Comparison of ENCODE assay signal across 11 cellular contexts in genomic region chrX:154613586-154613985, GRCh38. TPM values are rescaled to one million over a fixed set of nuclear protein-coding genes. Genes with fewer than 3 reads are reported as not detected.
"Had no signal": no experiment of that assay in that cellular context is flagged by ENCODE, and none has a peak within 500 bp of the region (broad histone marks: within the 10 kb centered on the region; RNA-seq: fewer than 3 reads in every experiment).

No MANE protein-coding gene starts in this region.

RNA-seq across cellular contexts. Expression of gene CTAG1B, which starts 5.5 kb away (rescaled TPM):
- total RNA-seq: activated CD4-positive, alpha-beta T cell treated with anti-CD3 and anti-CD28 coated beads for 36 hours; activated CD4-positive, alpha-beta T cell treated with anti-CD3 and anti-CD28 coated beads, Interleukin-2, amount 10 ng/mL, durations not matched to agents 7 days and 5 days; activated CD8-positive, alpha-beta T cell treated with anti-CD3 and anti-CD28 coated beads, Interleukin-2, amount 10 ng/mL, durations not matched to agents 7 days and 5 days; activated naive CD8-positive, alpha-beta T cell treated with anti-CD3 and anti-CD28 coated beads, Interleukin-2, amount 10 ng/mL, durations not matched to agents 7 days and 5 days; activated T-helper 2 cell treated with anti-CD3 and anti-CD28 coated beads, Interferon-gamma antibody, Interleukin-2, Interleukin-4, amounts not matched to agents 10 μg/mL and 5 μg/mL and 100 μg/mL, durations not matched to agents 14 hours and 24 hours and 36 hours; ascending aorta; cardiac muscle cell; MCF 10A; Right ventricle myocardium superior; T-helper 1 cell treated with Interleukin-12 subunit alpha and Interleukin-12 subunit beta and Interleukin-4 antibody, amounts not matched to agents 30 ng/mL and 1 ng/mL, for 36 hours; T-helper 2 cell treated with Interferon-gamma antibody and Interleukin-4, amounts not matched to agents 100 ng/mL and 5 ng/mL, for 36 hours had no signal
- polyA plus RNA-seq: cardiac muscle cell had no signal

RNA-seq across cellular contexts. Expression of gene CTAG1A, which starts 28.7 kb away (rescaled TPM):
- total RNA-seq: activated CD4-positive, alpha-beta T cell treated with anti-CD3 and anti-CD28 coated beads for 36 hours; activated CD4-positive, alpha-beta T cell treated with anti-CD3 and anti-CD28 coated beads, Interleukin-2, amount 10 ng/mL, durations not matched to agents 7 days and 5 days; activated CD8-positive, alpha-beta T cell treated with anti-CD3 and anti-CD28 coated beads, Interleukin-2, amount 10 ng/mL, durations not matched to agents 7 days and 5 days; activated naive CD8-positive, alpha-beta T cell treated with anti-CD3 and anti-CD28 coated beads, Interleukin-2, amount 10 ng/mL, durations not matched to agents 7 days and 5 days; activated T-helper 2 cell treated with anti-CD3 and anti-CD28 coated beads, Interferon-gamma antibody, Interleukin-2, Interleukin-4, amounts not matched to agents 10 μg/mL and 5 μg/mL and 100 μg/mL, durations not matched to agents 14 hours and 24 hours and 36 hours; ascending aorta; cardiac muscle cell; MCF 10A; Right ventricle myocardium superior; T-helper 1 cell treated with Interleukin-12 subunit alpha and Interleukin-12 subunit beta and Interleukin-4 antibody, amounts not matched to agents 30 ng/mL and 1 ng/mL, for 36 hours; T-helper 2 cell treated with Interferon-gamma antibody and Interleukin-4, amounts not matched to agents 100 ng/mL and 5 ng/mL, for 36 hours had no signal
- polyA plus RNA-seq: cardiac muscle cell had no signal

RNA-seq across cellular contexts. Expression of gene CTAG2, which starts 39.8 kb away (rescaled TPM):
- total RNA-seq: activated CD4-positive, alpha-beta T cell treated with anti-CD3 and anti-CD28 coated beads for 36 hours; activated CD4-positive, alpha-beta T cell treated with anti-CD3 and anti-CD28 coated beads, Interleukin-2, amount 10 ng/mL, durations not matched to agents 7 days and 5 days; activated CD8-positive, alpha-beta T cell treated with anti-CD3 and anti-CD28 coated beads, Interleukin-2, amount 10 ng/mL, durations not matched to agents 7 days and 5 days; activated T-helper 2 cell treated with anti-CD3 and anti-CD28 coated beads, Interferon-gamma antibody, Interleukin-2, Interleukin-4, amounts not matched to agents 10 μg/mL and 5 μg/mL and 100 μg/mL, durations not matched to agents 14 hours and 24 hours and 36 hours; ascending aorta; cardiac muscle cell; MCF 10A; Right ventricle myocardium superior; T-helper 1 cell treated with Interleukin-12 subunit alpha and Interleukin-12 subunit beta and Interleukin-4 antibody, amounts not matched to agents 30 ng/mL and 1 ng/mL, for 36 hours; T-helper 2 cell treated with Interferon-gamma antibody and Interleukin-4, amounts not matched to agents 100 ng/mL and 5 ng/mL, for 36 hours had no signal
- polyA plus RNA-seq: cardiac muscle cell had no signal
